18 cellular contexts compared by ENCODE assay signal in the genomic region with DNA sequence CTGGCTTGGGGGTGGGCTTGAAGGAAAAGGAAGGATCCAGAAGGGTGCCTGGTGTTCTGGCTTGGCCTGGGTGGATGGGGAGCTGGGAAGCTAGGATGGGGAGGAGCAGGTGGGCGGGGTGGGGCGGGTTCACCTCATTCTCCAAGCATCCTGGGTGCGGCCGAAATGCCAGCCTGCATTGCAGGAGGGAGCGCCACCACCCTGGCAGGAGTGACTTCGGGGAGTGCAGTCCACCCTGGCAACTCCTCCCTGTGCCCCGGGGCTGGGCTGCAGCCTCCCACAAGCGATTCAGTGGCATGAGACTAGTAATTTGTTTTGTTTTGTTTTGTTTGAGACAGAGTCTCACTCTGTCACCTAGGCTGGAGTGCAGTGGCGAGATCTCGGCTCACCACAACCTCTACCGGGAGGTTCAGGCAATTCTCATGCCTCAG. TPM values are rescaled to one million over a fixed set of nuclear protein-coding genes. Genes with fewer than 3 reads are reported as not detected.
DNase-seq lines count a peak whose midpoint lies in the region; TF ChIP-seq lines count a peak whose summit lies in the region.
"Had no signal": no experiment of that assay in that cellular context is flagged by ENCODE, and none has a peak within 500 bp of the region (broad histone marks: within the 10 kb centered on the region; RNA-seq: fewer than 3 reads in every experiment).

No MANE protein-coding gene starts in this region.

- H3K9me3 Mint-ChIP-seq in activated CD4-positive, alpha-beta memory T cell treated with anti-CD3 and anti-CD28 coated beads, Interleukin-2, amount 10 ng/mL, durations not matched to agents 7 days and 5 days: no peaks in the 10 kb centered on the region
- H3K9me3 Mint-ChIP-seq in activated CD4-positive, alpha-beta memory T cell treated with anti-CD3 and anti-CD28 coated beads for 36 hours: no peaks in the 10 kb centered on the region
- H3K9me3 Mint-ChIP-seq: activated T-helper 1 cell treated with anti-CD3 and anti-CD28 coated beads, Interleukin-12 subunit alpha, Interleukin-12 subunit beta, Interleukin-2, Interleukin-4 antibody, amounts not matched to agents 30 ng/mL and 10 ng/mL and 1 ng/mL, durations not matched to agents 14 hours and 24 hours and 36 hours had no signal

- no peak for DNase-seq in activated CD4-positive, alpha-beta memory T cell treated with anti-CD3 and anti-CD28 coated beads, Interleukin-2, amount 10 ng/mL, durations not matched to agents 7 days and 5 days
- DNase-seq in activated CD4-positive, alpha-beta memory T cell treated with anti-CD3 and anti-CD28 coated beads for 36 hours: no peak
- peak in 2 of 3 experiments; percentile 91 to 97 for DNase-seq in NCI-H1417 (lab: John Stamatoyannopoulos, UW)
- DNase-seq in osteoblast (ENCODE audit: insufficient read length, low spot score, missing footprints): peak; percentile 56
- DNase-seq in dorsolateral prefrontal cortex: no peak
- no peak for DNase-seq in smooth muscle cell (lab: John Stamatoyannopoulos, UW; ENCODE audit: unreplicated experiment)
- DNase-seq in HPDE6-E6E7 (ENCODE audit: extremely low spot score): no peak
- DNase-seq: NCI-H524 treated with DMSO at 0.1 percent for 48 hours, Right ventricle myocardium superior had no signal

- no peak overlapping the region for H3K4me3 ChIP-seq in osteoblast (ENCODE audit: insufficient read depth, low read length)
- H3K4me3 ChIP-seq in dorsolateral prefrontal cortex: no peak overlapping the region
- no peak overlapping the region for H3K4me3 ChIP-seq in smooth muscle cell
- H3K4me3 ChIP-seq: cardiac muscle cell, pancreas had no signal

- H3K27ac ChIP-seq in angular gyrus (ENCODE audit: low read depth, low read length) (peak overlapping the region; percentile 7), osteoblast (ENCODE audit: low read depth, low read length) (no peak overlapping the region), dorsolateral prefrontal cortex (peak overlapping the region in 5 of 59 donors; percentile 13 to 59 (median 20)), smooth muscle cell (ENCODE audit: low read depth) (no peak overlapping the region)
- H3K27ac ChIP-seq: cardiac muscle cell, pancreas, VCaP had no signal

- H3K36me3 ChIP-seq in osteoblast (ENCODE audit: insufficient read depth, low read length) (no peaks in the 10 kb centered on the region), smooth muscle cell (ENCODE audit: low read depth) (no peaks in the 10 kb centered on the region)
- H3K36me3 ChIP-seq: cardiac muscle cell, pancreas had no signal

- H3F3A ChIP-seq in smooth muscle cell (ENCODE audit: low read depth): no peaks in the 10 kb centered on the region

- TF ChIP-seq CTCF in osteoblast (IDR thresholded peaks at IDR 0.05; ENCODE audit: extremely low read depth, low read depth, low read length) (no peak), dorsolateral prefrontal cortex (IDR thresholded peaks at IDR 0.05 in 54 of 56, conservative IDR thresholded peaks at IDR 0.05 in 2 of 56; ENCODE audit: low read depth in 1 of 56, partially characterized antibody in 56 of 56) (no peak), smooth muscle cell (IDR thresholded peaks at IDR 0.05; ENCODE audit: borderline replicate concordance, insufficient read depth, poor library complexity, severe bottlenecking) (no peak)

- POLR2A ChIA-PET in activated CD4-positive, alpha-beta memory T cell treated with anti-CD3 and anti-CD28 coated beads, Interleukin-2, amount 10 ng/mL, durations not matched to agents 7 days and 5 days (lab: Charles Lee): interaction anchor here (1.1 to 1.5 kb wide), 2 partner anchors 9 to 14 kb away, joined by 3 read pairs; a partner anchor contains a TSS
- POLR2A ChIA-PET in activated CD4-positive, alpha-beta memory T cell treated with anti-CD3 and anti-CD28 coated beads for 36 hours (lab: Charles Lee): no interaction called here

- intact Hi-C loops in activated CD4-positive, alpha-beta memory T cell treated with anti-CD3 and anti-CD28 coated beads for 36 hours (cut with micrococcal nuclease): no loop called here
- intact Hi-C loops in dorsolateral prefrontal cortex (cut with DNase I): no loop called here

- H3K36me3 Mint-ChIP-seq in activated CD4-positive, alpha-beta memory T cell treated with anti-CD3 and anti-CD28 coated beads, Interleukin-2, amount 10 ng/mL, durations not matched to agents 7 days and 5 days (ENCODE audit: low read depth): no peaks in the 10 kb centered on the region
- H3K36me3 Mint-ChIP-seq in activated CD4-positive, alpha-beta memory T cell treated with anti-CD3 and anti-CD28 coated beads for 36 hours: no peaks in the 10 kb centered on the region
- H3K36me3 Mint-ChIP-seq: memory B cell had no signal

- WGBS in smooth muscle cell (ENCODE audit: low lambda C conversion rate): 64% methylated on average over 10 of the region's 11 CpGs

- H3K27me3 ChIP-seq in osteoblast (ENCODE audit: insufficient read depth, low read length) (no peaks in the 10 kb centered on the region), dorsolateral prefrontal cortex (no peaks in the 10 kb centered on the region), smooth muscle cell (ENCODE audit: low read depth) (no peaks in the 10 kb centered on the region)
- H3K27me3 ChIP-seq: cardiac muscle cell, pancreas had no signal

- peak overlapping the region; percentile 60 for H3K27ac Mint-ChIP-seq in activated CD4-positive, alpha-beta memory T cell treated with anti-CD3 and anti-CD28 coated beads, Interleukin-2, amount 10 ng/mL, durations not matched to agents 7 days and 5 days
- H3K27ac Mint-ChIP-seq in activated CD4-positive, alpha-beta memory T cell treated with anti-CD3 and anti-CD28 coated beads for 36 hours: no peak overlapping the region
- H3K27ac Mint-ChIP-seq: memory B cell had no signal

- H3K9ac ChIP-seq in smooth muscle cell (ENCODE audit: low read depth): no peak overlapping the region

- H3K4me1 Mint-ChIP-seq in activated CD4-positive, alpha-beta memory T cell treated with anti-CD3 and anti-CD28 coated beads, Interleukin-2, amount 10 ng/mL, durations not matched to agents 7 days and 5 days: peaks cover 23% of the 10 kb centered on the region
- peaks cover 15% of the 10 kb centered on the region for H3K4me1 Mint-ChIP-seq in activated CD4-positive, alpha-beta memory T cell treated with anti-CD3 and anti-CD28 coated beads for 36 hours (ENCODE audit: low read depth)

- no peaks in the 10 kb centered on the region for H3K79me2 ChIP-seq in osteoblast (ENCODE audit: insufficient read depth, low read length)
- H3K79me2 ChIP-seq in smooth muscle cell (ENCODE audit: low read depth): no peaks in the 10 kb centered on the region

- CTCF ChIA-PET in activated CD4-positive, alpha-beta memory T cell treated with anti-CD3 and anti-CD28 coated beads, Interleukin-2, amount 10 ng/mL, durations not matched to agents 7 days and 5 days (lab: Charles Lee): no interaction called here
- CTCF ChIA-PET in activated CD4-positive, alpha-beta memory T cell treated with anti-CD3 and anti-CD28 coated beads for 36 hours (lab: Charles Lee): no interaction called here

- H3K4me1 ChIP-seq in osteoblast (ENCODE audit: insufficient read depth, low read length) (peaks cover 16% of the 10 kb centered on the region), smooth muscle cell (ENCODE audit: low read depth) (no peaks in the 10 kb centered on the region)

- H3K4me2 ChIP-seq in osteoblast (ENCODE audit: insufficient read depth, low read length) (no peak overlapping the region), smooth muscle cell (no peak overlapping the region)

- H3K27me3 Mint-ChIP-seq in activated CD4-positive, alpha-beta memory T cell treated with anti-CD3 and anti-CD28 coated beads, Interleukin-2, amount 10 ng/mL, durations not matched to agents 7 days and 5 days: no peaks in the 10 kb centered on the region
- H3K27me3 Mint-ChIP-seq in activated CD4-positive, alpha-beta memory T cell treated with anti-CD3 and anti-CD28 coated beads for 36 hours: no peaks in the 10 kb centered on the region

- no peak overlapping the region for H2AFZ ChIP-seq in osteoblast (ENCODE audit: low read length)
- H2AFZ ChIP-seq in smooth muscle cell (ENCODE audit: low read depth): no peak overlapping the region

- H4K20me1 ChIP-seq in osteoblast (ENCODE audit: insufficient read depth, low read length): peaks cover 4% of the 10 kb centered on the region
- H4K20me1 ChIP-seq in smooth muscle cell (ENCODE audit: low read depth): no peaks in the 10 kb centered on the region

- H3K9me3 ChIP-seq in osteoblast (ENCODE audit: low read depth, low read length) (no peaks in the 10 kb centered on the region), smooth muscle cell (replicated peaks; ENCODE audit: low read depth) (no peaks in the 10 kb centered on the region)
- H3K9me3 ChIP-seq: pancreas had no signal

- peak overlapping the region; percentile 48 for H3K4me3 Mint-ChIP-seq in activated CD4-positive, alpha-beta memory T cell treated with anti-CD3 and anti-CD28 coated beads, Interleukin-2, amount 10 ng/mL, durations not matched to agents 7 days and 5 days
- no peak overlapping the region for H3K4me3 Mint-ChIP-seq in activated CD4-positive, alpha-beta memory T cell treated with anti-CD3 and anti-CD28 coated beads for 36 hours
- H3K4me3 Mint-ChIP-seq: activated T-helper 1 cell treated with anti-CD3 and anti-CD28 coated beads, Interleukin-12 subunit alpha, Interleukin-12 subunit beta, Interleukin-2, Interleukin-4 antibody, amounts not matched to agents 30 ng/mL and 10 ng/mL and 1 ng/mL, durations not matched to agents 14 hours and 24 hours and 36 hours; memory B cell had no signal

RNA-seq across cellular contexts. Expression of a gene that starts 5.5 kb away (rescaled TPM):
- 1 to 10 TPM; 5.0 to 5.2 TPM for total RNA-seq in activated CD4-positive, alpha-beta memory T cell treated with anti-CD3 and anti-CD28 coated beads, Interleukin-2, amount 10 ng/mL, durations not matched to agents 7 days and 5 days
- under 1 TPM; 0.61 to 0.69 TPM for total RNA-seq in activated CD4-positive, alpha-beta memory T cell treated with anti-CD3 and anti-CD28 coated beads for 36 hours
- total RNA-seq in osteoblast (under 0.01 TPM in 1 of 2 replicates, not detected in the other), dorsolateral prefrontal cortex (1 to 10 TPM in 3 of 120 experiments, under 1 TPM in 107, not detected in 10; 0.15 to 1.4 (median 0.47) TPM), smooth muscle cell (not detected in 2 replicates)
- 0.22 TPM in 1 of 2 replicates, not detected in the other for polyA plus RNA-seq in smooth muscle cell
- total RNA-seq: activated T-helper 1 cell treated with anti-CD3 and anti-CD28 coated beads, Interleukin-12 subunit alpha, Interleukin-12 subunit beta, Interleukin-2, Interleukin-4 antibody, amounts not matched to agents 30 ng/mL and 10 ng/mL and 1 ng/mL, durations not matched to agents 14 hours and 24 hours and 36 hours; epithelial cell of proximal tubule; G401; LHCN-M2 had no signal
- polyA plus RNA-seq: cardiac muscle cell had no signal

RNA-seq across cellular contexts. Expression of a gene that starts 5.9 kb away (rescaled TPM):
- total RNA-seq in activated CD4-positive, alpha-beta memory T cell treated with anti-CD3 and anti-CD28 coated beads, Interleukin-2, amount 10 ng/mL, durations not matched to agents 7 days and 5 days: 10 to 100 TPM; 10.5 to 12.0 TPM
- total RNA-seq in activated CD4-positive, alpha-beta memory T cell treated with anti-CD3 and anti-CD28 coated beads for 36 hours: 10 to 100 TPM; 20.9 to 22.7 TPM
- total RNA-seq in osteoblast (12.7 and 16.3 TPM in 2 replicates), dorsolateral prefrontal cortex (10 to 100 TPM in 94 of 120 experiments, 1 to 10 TPM in 26; 4.2 to 19.6 (median 11.9) TPM), smooth muscle cell (5.6 and 11.9 TPM in 2 replicates)
- 33.8 and 34.7 TPM in 2 replicates for polyA plus RNA-seq in smooth muscle cell

RNA-seq across cellular contexts. Expression of a gene that starts 13.7 kb away (rescaled TPM):
- 10 to 100 TPM; 20.6 to 23.3 TPM for total RNA-seq in activated CD4-positive, alpha-beta memory T cell treated with anti-CD3 and anti-CD28 coated beads, Interleukin-2, amount 10 ng/mL, durations not matched to agents 7 days and 5 days
- 10 to 100 TPM; 12.7 to 16.2 TPM for total RNA-seq in activated CD4-positive, alpha-beta memory T cell treated with anti-CD3 and anti-CD28 coated beads for 36 hours
- 3.8 and 4.7 TPM in 2 replicates for total RNA-seq in osteoblast
- total RNA-seq in dorsolateral prefrontal cortex: 10 to 100 TPM in 101 of 120 experiments, 1 to 10 TPM in 19; 7.7 to 18.6 (median 12.5) TPM
- total RNA-seq in smooth muscle cell: 6.5 and 7.3 TPM in 2 replicates
- 11.5 and 12.3 TPM in 2 replicates for polyA plus RNA-seq in smooth muscle cell

RNA-seq across cellular contexts. Expression of a gene that starts 14.6 kb away (rescaled TPM):
- not detected for total RNA-seq in activated CD4-positive, alpha-beta memory T cell treated with anti-CD3 and anti-CD28 coated beads, Interleukin-2, amount 10 ng/mL, durations not matched to agents 7 days and 5 days
- total RNA-seq in activated CD4-positive, alpha-beta memory T cell treated with anti-CD3 and anti-CD28 coated beads for 36 hours: under 1 TPM in 1 of 2 experiments, not detected in 1; 0.10 TPM
- total RNA-seq in osteoblast: not detected in 2 replicates
- 1 to 10 TPM in 12 of 120 experiments, under 1 TPM in 92, not detected in 16; 0.11 to 1.7 (median 0.55) TPM for total RNA-seq in dorsolateral prefrontal cortex
- not detected in 2 replicates for total RNA-seq in smooth muscle cell
- polyA plus RNA-seq in smooth muscle cell: 0.33 and 0.41 TPM in 2 replicates
- total RNA-seq: epithelial cell of proximal tubule, G401, LHCN-M2, Right ventricle myocardium superior had no signal

RNA-seq across cellular contexts. Expression of a gene that starts 57.1 kb away (rescaled TPM):
- total RNA-seq in activated CD4-positive, alpha-beta memory T cell treated with anti-CD3 and anti-CD28 coated beads, Interleukin-2, amount 10 ng/mL, durations not matched to agents 7 days and 5 days: 10 to 100 TPM; 80.8 to 81.9 TPM
- total RNA-seq in activated CD4-positive, alpha-beta memory T cell treated with anti-CD3 and anti-CD28 coated beads for 36 hours: 10 to 100 TPM; 34.5 to 35.3 TPM
- total RNA-seq in osteoblast (0.29 and 0.36 TPM in 2 replicates), dorsolateral prefrontal cortex (10 to 100 TPM in 118 of 120 experiments, 1 to 10 TPM in 2; 9.3 to 27.9 (median 17.3) TPM), smooth muscle cell (1.5 TPM in 1 of 2 replicates, not detected in the other)
- 0.54 and 0.83 TPM in 2 replicates for polyA plus RNA-seq in smooth muscle cell
- total RNA-seq: epithelial cell of proximal tubule, LHCN-M2 had no signal

Comparison
In these comparisons a context has a peak if more than half of its experiments do, and no peak if none do; other contexts are left out.
1. DNase-seq: peak in NCI-H1417 (2 of 3) and osteoblast (single experiment); none in activated CD4-positive, alpha-beta memory T cell treated with anti-CD3 and anti-CD28 coated beads, Interleukin-2, amount 10 ng/mL, durations not matched to agents 7 days and 5 days (single experiment), activated CD4-positive, alpha-beta memory T cell treated with anti-CD3 and anti-CD28 coated beads for 36 hours (single experiment), dorsolateral prefrontal cortex (0 of 10), smooth muscle cell (single experiment) and HPDE6-E6E7 (single experiment).